In genomic region chr4:6017800-6018199, GRCh38 we compare ENCODE assay signal across 35 cellular contexts. TPM values are rescaled to one million over a fixed set of nuclear protein-coding genes. Genes with fewer than 3 reads are reported as not detected.
"Had no signal": no experiment of that assay in that cellular context is flagged by ENCODE, and none has a peak within 500 bp of the region (broad histone marks: within the 10 kb centered on the region; RNA-seq: fewer than 3 reads in every experiment).

No MANE protein-coding gene starts in this region.

- H3K9me3 ChIP-seq: ascending aorta, MG63 had no signal

- H3K4me1 ChIP-seq: ascending aorta had no signal

- H3K27me3 ChIP-seq: ascending aorta, MG63 had no signal

- H3K4me1 Mint-ChIP-seq: activated B cell treated with CpG ODN at 0.5 μM for 24 hours; activated naive CD4-positive, alpha-beta T cell treated with anti-CD3 and anti-CD28 coated beads, Interleukin-2, amount 50 U/mL, for 24 hours; activated naive CD8-positive, alpha-beta T cell treated with anti-CD3 and anti-CD28 coated beads, Interleukin-2, amount 10 ng/mL, durations not matched to agents 7 days and 5 days had no signal

- H3K36me3 ChIP-seq: ascending aorta, cardiac muscle cell, MG63 had no signal

- H3K4me3 ChIP-seq: ascending aorta, cardiac muscle cell, MG63, PC-9 had no signal

- H3K27me3 Mint-ChIP-seq: activated naive CD8-positive, alpha-beta T cell treated with anti-CD3 and anti-CD28 coated beads, Interleukin-2, amount 10 ng/mL, durations not matched to agents 7 days and 5 days; central memory CD8-positive, alpha-beta T cell had no signal

- H3K27ac Mint-ChIP-seq: activated B cell treated with CpG ODN at 0.5 μM for 24 hours; activated naive CD4-positive, alpha-beta T cell treated with anti-CD3 and anti-CD28 coated beads, Interleukin-2, amount 50 U/mL, for 24 hours; activated naive CD8-positive, alpha-beta T cell treated with anti-CD3 and anti-CD28 coated beads, Interleukin-2, amount 10 ng/mL, durations not matched to agents 7 days and 5 days had no signal

- DNase-seq: activated B cell treated with CpG ODN at 0.5 μM for 24 hours; activated CD4-positive, alpha-beta T cell treated with anti-CD3 and anti-CD28 coated beads for 48 hours; activated CD4-positive, alpha-beta T cell treated with anti-CD3 and anti-CD28 coated beads, Interleukin-2, amount 50 U/mL, for 4 hours; activated CD4-positive, CD25-positive, alpha-beta regulatory T cell treated with anti-CD3 and anti-CD28 coated beads, Interleukin-2, amount 50 U/mL, for 72 hours; activated CD8-positive, alpha-beta memory T cell treated with anti-CD3 and anti-CD28 coated beads, Interleukin-2, amount 50 U/mL, for 4 hours; activated effector memory CD4-positive, alpha-beta T cell treated with anti-CD3 and anti-CD28 coated beads, Interleukin-2, amount 50 U/mL, for 16 hours; activated naive CD4-positive, alpha-beta T cell treated with Interleukin-2 at 50 U/mL for 16 hours; activated naive CD8-positive, alpha-beta T cell treated with anti-CD3 and anti-CD28 coated beads, Interleukin-2, amount 10 ng/mL, durations not matched to agents 7 days and 5 days; activated T-cell treated with anti-CD3 and anti-CD28 coated beads for 4 hours; activated T-cell treated with anti-CD3 and anti-CD28 coated beads, Interleukin-2, amount 50 U/mL, for 48 hours; amygdala; Kasumi-1; KG1; MG63; NCI-H1092 treated with DMSO at 0.1 percent for 48 hours; NCI-H1417; NCI-H146; NCI-H187; NCI-H2029 treated with DMSO at 0.1 percent for 48 hours; NCI-H2107; NCI-H2171; NCI-H510A; NCI-H748 treated with DMSO at 0.1 percent for 48 hours; NK-92 treated with Interleukin-12 subunit alpha and Interleukin-12 subunit beta, amount 100 ng/mL, for 24 hours; PC-9; Right ventricle myocardium superior; SW 1271; T-helper 1 cell; T-helper 2 cell; T-helper 9 cell had no signal

- H3K27ac ChIP-seq: ascending aorta, cardiac muscle cell, PC-9, VCaP had no signal

- H3K4me2 ChIP-seq: PC-9 had no signal

- H2AFZ ChIP-seq: PC-9 had no signal

- H3K9me3 Mint-ChIP-seq: activated B cell treated with CpG ODN at 0.5 μM for 24 hours; activated naive CD4-positive, alpha-beta T cell treated with anti-CD3 and anti-CD28 coated beads, Interleukin-2, amount 50 U/mL, for 24 hours; activated naive CD8-positive, alpha-beta T cell treated with anti-CD3 and anti-CD28 coated beads, Interleukin-2, amount 10 ng/mL, durations not matched to agents 7 days and 5 days; central memory CD8-positive, alpha-beta T cell had no signal

- H3K4me3 Mint-ChIP-seq: activated B cell treated with CpG ODN at 0.5 μM for 24 hours; activated naive CD4-positive, alpha-beta T cell treated with anti-CD3 and anti-CD28 coated beads, Interleukin-2, amount 50 U/mL, for 24 hours; activated naive CD8-positive, alpha-beta T cell treated with anti-CD3 and anti-CD28 coated beads, Interleukin-2, amount 10 ng/mL, durations not matched to agents 7 days and 5 days; central memory CD8-positive, alpha-beta T cell had no signal

- H3K36me3 Mint-ChIP-seq: activated naive CD4-positive, alpha-beta T cell treated with anti-CD3 and anti-CD28 coated beads, Interleukin-2, amount 50 U/mL, for 24 hours; activated naive CD8-positive, alpha-beta T cell treated with anti-CD3 and anti-CD28 coated beads, Interleukin-2, amount 10 ng/mL, durations not matched to agents 7 days and 5 days had no signal

RNA-seq across cellular contexts. Expression of gene C4orf50, which starts 0.4 kb away (rescaled TPM):
- total RNA-seq: activated B cell treated with CpG ODN at 0.5 μM for 24 hours, ascending aorta, PC-9, Right ventricle myocardium superior had no signal
- polyA plus RNA-seq: cardiac muscle cell had no signal
